Comparison of ENCODE assay signal across 32 cellular contexts in the genomic region with DNA sequence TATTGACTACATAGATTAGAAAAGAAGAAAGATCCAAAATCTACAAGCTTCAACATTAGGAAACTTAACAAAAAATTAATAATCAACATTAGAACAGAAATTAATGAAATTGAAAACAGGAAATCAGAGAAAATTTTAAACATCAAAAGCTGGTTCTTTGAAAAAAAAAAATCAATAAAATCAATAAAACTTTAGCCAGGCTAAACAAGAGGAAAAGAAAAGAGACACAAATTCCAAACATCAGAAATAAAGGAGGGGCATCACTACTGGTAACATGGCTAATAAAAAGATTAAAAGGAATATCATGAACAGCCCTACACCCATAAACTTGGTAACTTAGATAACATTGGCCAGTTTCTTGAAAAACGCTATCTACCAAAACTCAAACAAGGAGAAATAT.
"Had no signal": no experiment of that assay in that cellular context is flagged by ENCODE, and none has a peak within 500 bp of the region (broad histone marks: within the 10 kb centered on the region; RNA-seq: fewer than 3 reads in every experiment).

No MANE protein-coding gene starts in this region.

- H3K36me3 ChIP-seq: ascending aorta, breast epithelium, cardiac muscle cell, colonic mucosa, WERI-Rb-1 had no signal

- H3K9me3 ChIP-seq: breast epithelium, colonic mucosa had no signal

- ATAC-seq: activated CD4-positive, CD25-positive, alpha-beta regulatory T cell treated with anti-CD3 and anti-CD28 coated beads, Interleukin-2, amount 50 U/mL, for 24 hours; activated CD8-positive, alpha-beta memory T cell treated with anti-CD3 and anti-CD28 coated beads, Interleukin-2, amount 10 ng/mL, durations not matched to agents 7 days and 5 days; activated CD8-positive, alpha-beta T cell treated with anti-CD3 and anti-CD28 coated beads for 36 hours; activated naive CD4-positive, alpha-beta T cell treated with anti-CD3 and anti-CD28 coated beads, Interleukin-2, amount 50 U/mL, for 72 hours; activated T-helper 17 cell treated with anti-CD3 and anti-CD28 coated beads, Interleukin-2, amount 50 U/mL, for 72 hours; T-helper 17 cell had no signal

- H3K4me3 Mint-ChIP-seq: activated B cell treated with CpG ODN at 0.5 μM for 24 hours; activated CD8-positive, alpha-beta memory T cell treated with anti-CD3 and anti-CD28 coated beads, Interleukin-2, amount 10 ng/mL, durations not matched to agents 7 days and 5 days; activated CD8-positive, alpha-beta T cell treated with anti-CD3 and anti-CD28 coated beads for 36 hours; activated naive CD4-positive, alpha-beta T cell treated with anti-CD3 and anti-CD28 coated beads for 36 hours; activated naive CD8-positive, alpha-beta T cell treated with anti-CD3 and anti-CD28 coated beads, Interleukin-2, amount 10 ng/mL, durations not matched to agents 7 days and 5 days; activated T-helper 17 cell treated with anti-CD3 and anti-CD28 coated beads, Interleukin-2, amount 50 U/mL, for 72 hours; brain; T-helper 17 cell; T-helper 2 cell treated with Interferon-gamma antibody and Interleukin-4, amounts not matched to agents 5 μg/mL and 100 μg/mL, for 36 hours had no signal

- H3K27ac Mint-ChIP-seq: activated B cell treated with CpG ODN at 0.5 μM for 24 hours; activated CD8-positive, alpha-beta memory T cell treated with anti-CD3 and anti-CD28 coated beads, Interleukin-2, amount 10 ng/mL, durations not matched to agents 7 days and 5 days; activated CD8-positive, alpha-beta T cell treated with anti-CD3 and anti-CD28 coated beads for 36 hours; activated naive CD4-positive, alpha-beta T cell treated with anti-CD3 and anti-CD28 coated beads for 36 hours; activated naive CD4-positive, alpha-beta T cell treated with anti-CD3 and anti-CD28 coated beads, Interleukin-2, amount 50 U/mL, for 72 hours; activated naive CD8-positive, alpha-beta T cell treated with anti-CD3 and anti-CD28 coated beads, Interleukin-2, amount 10 ng/mL, durations not matched to agents 7 days and 5 days; brain; T-helper 17 cell; T-helper 2 cell treated with Interferon-gamma antibody and Interleukin-4, amounts not matched to agents 5 μg/mL and 100 μg/mL, for 36 hours had no signal

- FAIRE-seq: endothelial cell of umbilical vein had no signal

- DNase-seq: activated B cell treated with CpG ODN at 0.5 μM for 24 hours; activated CD4-positive, alpha-beta T cell treated with anti-CD3 and anti-CD28 coated beads for 48 hours; activated CD4-positive, alpha-beta T cell treated with anti-CD3 and anti-CD28 coated beads, Interleukin-2, amount 50 U/mL, for 1 hour; activated CD4-positive, alpha-beta T cell treated with anti-CD3 and anti-CD28 coated beads, Interleukin-2, amount 50 U/mL, for 48 hours; activated CD8-positive, alpha-beta memory T cell treated with anti-CD3 and anti-CD28 coated beads, Interleukin-2, amount 10 ng/mL, durations not matched to agents 7 days and 5 days; activated CD8-positive, alpha-beta memory T cell treated with anti-CD3 and anti-CD28 coated beads, Interleukin-2, amount 50 U/mL, for 4 hours; activated CD8-positive, alpha-beta T cell treated with anti-CD3 and anti-CD28 coated beads for 36 hours; activated effector memory CD4-positive, alpha-beta T cell treated with anti-CD3 and anti-CD28 coated beads, Interleukin-2, amount 50 U/mL, for 16 hours; activated naive CD4-positive, alpha-beta T cell treated with anti-CD3 and anti-CD28 coated beads for 36 hours; activated naive CD8-positive, alpha-beta T cell treated with anti-CD3 and anti-CD28 coated beads, Interleukin-2, amount 10 ng/mL, durations not matched to agents 7 days and 5 days; activated T-cell treated with anti-CD3 and anti-CD28 coated beads, Interleukin-2, amount 50 U/mL, for 1 hour; central memory CD4-positive, alpha-beta T cell; cerebellar nuclear complex; colonic mucosa; effector CD8-positive, alpha-beta T cell; esophagus squamous epithelium; foreskin melanocyte; head of caudate nucleus; T-helper 1 cell; T-helper 17 cell; T1000; WERI-Rb-1 had no signal

- H3K4me3 ChIP-seq: ascending aorta, breast epithelium, cardiac muscle cell, colonic mucosa, esophagus squamous epithelium had no signal

- H3K27ac ChIP-seq: ascending aorta, breast epithelium, cardiac muscle cell, colonic mucosa, epithelial cell of prostate, esophagus squamous epithelium, WERI-Rb-1 had no signal

- H3K27me3 Mint-ChIP-seq: activated B cell treated with CpG ODN at 0.5 μM for 24 hours; activated CD8-positive, alpha-beta memory T cell treated with anti-CD3 and anti-CD28 coated beads, Interleukin-2, amount 10 ng/mL, durations not matched to agents 7 days and 5 days; activated CD8-positive, alpha-beta T cell treated with anti-CD3 and anti-CD28 coated beads for 36 hours; activated naive CD8-positive, alpha-beta T cell treated with anti-CD3 and anti-CD28 coated beads, Interleukin-2, amount 10 ng/mL, durations not matched to agents 7 days and 5 days; activated T-helper 17 cell treated with anti-CD3 and anti-CD28 coated beads, Interleukin-2, amount 50 U/mL, for 72 hours; T-helper 17 cell had no signal

- H3K4me1 Mint-ChIP-seq: activated naive CD8-positive, alpha-beta T cell treated with anti-CD3 and anti-CD28 coated beads, Interleukin-2, amount 10 ng/mL, durations not matched to agents 7 days and 5 days had no signal

- H3K4me1 ChIP-seq: ascending aorta, breast epithelium, colonic mucosa, esophagus squamous epithelium had no signal

- H3K27me3 ChIP-seq: ascending aorta, breast epithelium, cardiac muscle cell, colonic mucosa, esophagus squamous epithelium had no signal
